Comparison of ENCODE assay signal across 18 cellular contexts in the genomic region with DNA sequence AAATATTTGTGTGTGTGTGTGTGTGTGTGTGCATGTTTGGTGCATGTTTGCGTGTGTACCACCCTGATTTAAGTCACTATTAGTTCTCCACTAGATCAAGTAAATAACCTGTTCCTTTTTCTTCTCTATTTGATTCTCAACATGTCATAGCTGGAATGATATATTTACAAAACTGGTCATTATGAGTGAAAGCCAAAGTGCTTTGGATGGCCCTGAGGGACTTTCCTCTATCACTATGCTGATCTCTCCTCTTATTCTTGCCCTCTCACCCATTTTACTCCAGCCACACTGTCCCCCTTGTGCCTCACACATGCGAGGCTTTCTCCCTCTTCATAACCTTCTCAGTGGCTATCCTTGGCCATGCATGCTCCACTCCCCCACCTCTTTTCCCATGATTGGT.
"Had no signal": no experiment of that assay in that cellular context is flagged by ENCODE, and none has a peak within 500 bp of the region (broad histone marks: within the 10 kb centered on the region; RNA-seq: fewer than 3 reads in every experiment).

No MANE protein-coding gene starts in this region.

- ATAC-seq: activated CD4-positive, CD25-positive, alpha-beta regulatory T cell treated with anti-CD3 and anti-CD28 coated beads, Interleukin-2, amount 50 U/mL, for 24 hours; activated CD8-positive, alpha-beta memory T cell treated with anti-CD3 and anti-CD28 coated beads, Interleukin-2, amount 10 ng/mL, durations not matched to agents 7 days and 5 days; effector memory CD8-positive, alpha-beta T cell; gastrocnemius medialis; natural killer cell treated with Interleukin-12 subunit alpha and Interleukin-12 subunit beta and Interleukin-15 and Interleukin-18, amount 100 ng/mL, for 72 hours; psoas muscle; upper lobe of right lung had no signal

- DNase-seq: activated CD4-positive, alpha-beta memory T cell treated with anti-CD3 and anti-CD28 coated beads, Interleukin-2, amount 10 ng/mL, durations not matched to agents 7 days and 5 days; activated CD4-positive, alpha-beta T cell treated with anti-CD3 and anti-CD28 coated beads, Interleukin-2, amount 10 ng/mL, durations not matched to agents 24 days and 14 days; activated CD8-positive, alpha-beta memory T cell treated with anti-CD3 and anti-CD28 coated beads, Interleukin-2, amount 10 ng/mL, durations not matched to agents 7 days and 5 days; activated effector memory CD4-positive, alpha-beta T cell treated with anti-CD3 and anti-CD28 coated beads, Interleukin-2, amount 50 U/mL, for 16 hours; activated naive CD4-positive, alpha-beta T cell treated with anti-CD3 and anti-CD28 coated beads, Interleukin-2, amount 10 ng/mL, durations not matched to agents 7 days and 5 days; activated T-cell treated with anti-CD3 and anti-CD28 coated beads for 4 hours; amygdala; colonic mucosa; dorsolateral prefrontal cortex; effector memory CD8-positive, alpha-beta T cell; gastrocnemius medialis; hippocampal formation; psoas muscle; stimulated activated CD4-positive, alpha-beta T cell treated with anti-CD3 and anti-CD28 coated beads, Interleukin-4, amount 100 ng/mL, for 24 hours; stimulated activated naive CD4-positive, alpha-beta T cell treated with Interleukin-2 at 50 U/mL for 16 hours; upper lobe of right lung had no signal
